ENCODE assay signal across 19 cellular contexts in the genomic region with DNA sequence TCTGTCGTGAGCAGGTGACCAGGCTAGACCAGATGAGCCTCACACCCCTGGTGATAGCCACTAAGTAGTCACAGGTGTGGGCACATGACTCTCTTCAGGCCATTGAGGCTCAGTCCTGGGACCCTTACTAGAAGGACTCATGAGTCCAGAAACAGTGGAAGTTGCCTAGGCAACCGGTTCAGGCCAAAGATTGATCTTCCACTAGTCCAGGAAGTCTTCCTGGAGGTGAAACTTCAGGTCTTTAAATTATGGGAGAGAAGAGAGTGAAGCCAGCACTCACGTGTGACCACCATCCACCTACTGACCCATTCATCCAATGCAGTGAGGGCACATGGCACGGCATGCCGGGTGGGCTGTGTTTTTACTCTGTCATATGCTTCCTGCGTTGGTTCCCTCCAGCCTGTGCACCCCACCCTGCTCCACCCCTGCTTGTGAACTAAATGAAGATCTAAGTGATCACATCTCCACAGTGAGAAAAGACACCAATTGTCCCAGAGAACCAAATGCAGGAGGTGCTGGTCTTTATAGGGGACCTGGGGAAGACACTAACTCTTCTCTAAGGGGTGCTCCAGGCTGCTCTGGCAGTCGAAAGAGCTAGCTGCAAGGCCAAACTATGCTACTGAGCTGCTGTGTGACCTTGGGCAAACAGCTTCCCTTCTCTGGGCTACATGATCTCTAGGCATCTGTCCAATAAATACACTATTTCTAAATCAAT.
"Had no signal": no experiment of that assay in that cellular context is flagged by ENCODE, and none has a peak within 500 bp of the region (broad histone marks: within the 10 kb centered on the region; RNA-seq: fewer than 3 reads in every experiment).

No MANE protein-coding gene starts in this region.

- H3K36me3 Mint-ChIP-seq: naive B cell; stimulated activated effector memory CD8-positive, alpha-beta T cell treated with anti-CD3 and anti-CD28 coated beads, Interleukin-12 subunit alpha, Interleukin-12 subunit beta, amount 100 ng/mL, for 72 hours had no signal

- H3K4me2 ChIP-seq: smooth muscle cell had no signal

- H3K27me3 ChIP-seq: gastroesophageal sphincter, suprapubic skin, thyroid gland, upper lobe of left lung had no signal

- H3K27ac ChIP-seq: esophagus squamous epithelium, gastroesophageal sphincter, psoas muscle, suprapubic skin, thyroid gland, upper lobe of left lung had no signal

- H3K4me1 ChIP-seq: psoas muscle, suprapubic skin, thyroid gland, upper lobe of left lung had no signal

- ATAC-seq: gastroesophageal sphincter; left colon; left ventricle myocardium superior; psoas muscle; stimulated activated effector memory CD8-positive, alpha-beta T cell treated with anti-CD3 and anti-CD28 coated beads, Interleukin-12 subunit alpha, Interleukin-12 subunit beta, amount 100 ng/mL, for 72 hours; stimulated activated naive CD8-positive, alpha-beta T cell treated with anti-CD3 and anti-CD28 coated beads, Interleukin-15, Interleukin-2, amounts not matched to agents 100 U/mL and 50 U/mL, for 24 hours had no signal

- H3K36me3 ChIP-seq: esophagus squamous epithelium, gastroesophageal sphincter, suprapubic skin, thyroid gland, upper lobe of left lung had no signal

- H3K4me3 Mint-ChIP-seq: central memory CD8-positive, alpha-beta T cell; naive B cell; nephron; stimulated activated effector memory CD8-positive, alpha-beta T cell treated with anti-CD3 and anti-CD28 coated beads, Interleukin-12 subunit alpha, Interleukin-12 subunit beta, amount 100 ng/mL, for 72 hours had no signal

- H3K9me3 Mint-ChIP-seq: central memory CD8-positive, alpha-beta T cell; naive B cell; nephron; stimulated activated effector memory CD8-positive, alpha-beta T cell treated with anti-CD3 and anti-CD28 coated beads, Interleukin-12 subunit alpha, Interleukin-12 subunit beta, amount 100 ng/mL, for 72 hours had no signal

- H3K9me3 ChIP-seq: esophagus squamous epithelium, gastroesophageal sphincter, psoas muscle, suprapubic skin, thyroid gland, upper lobe of left lung had no signal

- DNase-seq: esophagus squamous epithelium; left colon; left ventricle myocardium superior; mesenchymal stem cell; naive B cell; psoas muscle; retina; stimulated activated CD4-positive, alpha-beta T cell treated with anti-CD3 and anti-CD28 coated beads, Interleukin-4, amount 100 ng/mL, for 1 hour; stimulated activated CD8-positive, alpha-beta memory T cell treated with anti-CD3 and anti-CD28 coated beads, Interleukin-4, amount 100 ng/mL, for 48 hours; stimulated activated naive CD8-positive, alpha-beta T cell treated with anti-CD3 and anti-CD28 coated beads, Interleukin-15, Interleukin-2, amounts not matched to agents 100 U/mL and 50 U/mL, for 24 hours; thyroid gland; upper lobe of left lung had no signal

- H3K4me3 ChIP-seq: esophagus squamous epithelium, gastroesophageal sphincter, lung, psoas muscle, smooth muscle cell, suprapubic skin, thyroid gland, upper lobe of left lung had no signal

- H3K4me1 Mint-ChIP-seq: central memory CD8-positive, alpha-beta T cell had no signal
